Comparison of ENCODE assay signal across 8 cellular contexts in genomic region chr1:145425436-145426029, GRCh38. TPM values are rescaled to one million over a fixed set of nuclear protein-coding genes. Genes with fewer than 3 reads are reported as not detected.
DNase-seq lines count a peak whose midpoint lies in the region; ATAC-seq and TF ChIP-seq lines count a peak whose summit lies in the region.

A gene with protein sequence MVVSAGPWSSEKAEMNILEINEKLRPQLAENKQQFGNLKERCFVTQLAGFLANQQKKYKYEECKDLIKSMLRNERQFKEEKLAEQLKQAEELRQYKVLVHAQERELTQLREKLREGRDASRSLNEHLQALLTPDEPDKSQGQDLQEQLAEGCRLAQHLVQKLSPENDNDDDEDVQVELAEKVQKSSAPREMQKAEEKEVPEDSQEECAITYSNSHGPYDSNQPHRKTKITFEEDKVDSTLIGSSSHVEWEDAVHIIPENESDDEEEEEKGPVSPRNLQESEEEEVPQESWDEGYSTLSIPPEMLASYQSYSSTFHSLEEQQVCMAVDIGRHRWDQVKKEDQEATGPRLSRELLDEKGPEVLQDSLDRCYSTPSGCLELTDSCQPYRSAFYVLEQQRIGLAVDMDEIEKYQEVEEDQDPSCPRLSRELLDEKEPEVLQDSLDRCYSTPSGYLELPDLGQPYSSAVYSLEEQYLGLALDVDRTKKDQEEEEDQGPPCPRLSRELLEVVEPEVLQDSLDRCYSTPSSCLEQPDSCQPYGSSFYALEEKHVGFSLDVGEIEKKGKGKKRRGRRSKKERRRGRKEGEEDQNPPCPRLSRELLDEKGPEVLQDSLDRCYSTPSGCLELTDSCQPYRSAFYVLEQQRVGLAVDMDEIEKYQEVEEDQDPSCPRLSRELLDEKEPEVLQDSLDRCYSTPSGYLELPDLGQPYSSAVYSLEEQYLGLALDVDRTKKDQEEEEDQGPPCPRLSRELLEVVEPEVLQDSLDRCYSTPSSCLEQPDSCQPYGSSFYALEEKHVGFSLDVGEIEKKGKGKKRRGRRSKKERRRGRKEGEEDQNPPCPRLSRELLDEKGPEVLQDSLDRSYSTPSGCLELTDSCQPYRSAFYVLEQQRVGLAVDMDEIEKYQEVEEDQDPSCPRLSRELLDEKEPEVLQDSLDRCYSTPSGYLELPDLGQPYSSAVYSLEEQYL (N-terminal part only) (minus strand): TSS chr1:145425603. CDS start chr1:145405272, 20,331 bp downstream.

- 0 to 1% methylated on average over 25 to 35 of the region's 50 CpGs for WGBS in lower leg skin, 2 donors

- DNase-seq in AG20443 (ENCODE audit: low spot score) (peak; percentile 93), NCI-H510A treated with DMSO at 0.1 percent for 48 hours (lab: John Stamatoyannopoulos, UW) (peak; percentile 77), dermis blood vessel endothelial cell (peak; percentile 77), lower leg skin (ENCODE audit: low spot score in 2 of 2) (peak; percentile 36 to 93)
- DNase-seq in activated CD4-positive, alpha-beta T cell treated with anti-CD3 and anti-CD28 coated beads, Interleukin-2, amount 50 U/mL, for 1 hour = peak; percentile 74
- peak; percentile 82 for DNase-seq in stimulated activated CD4-positive, alpha-beta T cell treated with anti-CD3 and anti-CD28 coated beads, Interleukin-4, amount 100 ng/mL, for 1 hour

- no peak for TF ChIP-seq CTCF in lower leg skin (IDR thresholded peaks at IDR 0.05)

- H3K4me3 ChIP-seq in lower leg skin (ENCODE audit: low read depth, poor library complexity, severe bottlenecking) = peak within 1 kb of the TSS; percentile 58

- no peak for TF ChIP-seq POLR2A in lower leg skin (IDR thresholded peaks at IDR 0.05)

- ATAC-seq in GM19043 (IDR thresholded peaks at IDR 0.05; ENCODE audit: low read depth, unreplicated experiment) (peak; percentile 89), HG03354 (IDR thresholded peaks at IDR 0.05; ENCODE audit: poor library complexity, severe bottlenecking, unreplicated experiment) (peak; percentile 95)

- intact Hi-C loops in lower leg skin (cut with DNase I; ENCODE audit: low total_unique reads) = no loop called here

RNA-seq across cellular contexts. Expression of the gene that starts here (rescaled TPM):
- total RNA-seq in dermis blood vessel endothelial cell = 3.2 and 5.6 TPM in 2 replicates
- total RNA-seq in lower leg skin = 1 to 10 TPM in 3 of 4 donors, under 1 TPM in 1; 0.67 to 1.5 (median 1.2) TPM

Comparison
In these comparisons a context has a peak if more than half of its experiments do, and no peak if none do; other contexts are left out.
1. Peak in every context shown above with its lines: DNase-seq, ATAC-seq and H3K4me3 ChIP-seq.